In the genomic region with DNA sequence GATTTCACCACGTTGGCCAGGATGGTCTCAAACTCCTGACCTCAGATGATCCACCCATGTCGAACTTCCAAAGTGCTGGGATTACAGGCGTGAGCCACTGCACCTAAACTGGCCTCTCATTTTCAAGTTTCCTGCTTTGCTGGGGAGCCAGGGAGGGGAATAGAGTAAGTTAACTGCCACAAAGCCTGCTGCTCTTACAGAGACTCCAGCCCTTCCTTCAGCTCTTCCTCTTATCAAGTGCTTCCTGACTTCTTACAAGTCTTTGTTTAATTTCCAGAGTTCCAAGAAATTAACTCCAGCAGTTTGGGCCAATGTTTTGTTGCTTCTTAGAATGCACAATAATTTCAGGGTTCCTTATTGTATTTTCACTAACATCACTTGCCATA, we compare ENCODE assay signal across 21 cellular contexts. TPM values are rescaled to one million over a fixed set of nuclear protein-coding genes. Genes with fewer than 3 reads are reported as not detected.
DNase-seq lines count a peak whose midpoint lies in the region; ATAC-seq, FAIRE-seq and TF ChIP-seq lines count a peak whose summit lies in the region.
"Had no signal": no experiment of that assay in that cellular context is flagged by ENCODE, and none has a peak within 500 bp of the region (broad histone marks: within the 10 kb centered on the region; RNA-seq: fewer than 3 reads in every experiment).

No MANE protein-coding gene starts in this region.

- ATAC-seq in HG02981 (IDR thresholded peaks at IDR 0.05; ENCODE audit: unreplicated experiment) = no peak
- ATAC-seq: Panc1 had no signal

- POLR2A ChIA-PET in CD8-positive, alpha-beta memory T cell (lab: Charles Lee) = no interaction called here
- POLR2A ChIA-PET in activated CD4-positive, alpha-beta memory T cell treated with anti-CD3 and anti-CD28 coated beads for 36 hours (lab: Charles Lee) = no interaction called here
- POLR2A ChIA-PET in endothelial cell of umbilical vein (lab: Charles Lee) = no interaction called here

- peak overlapping the region; percentile 79 for H3K27ac Mint-ChIP-seq in activated CD4-positive, alpha-beta T cell treated with anti-CD3 and anti-CD28 coated beads, Interleukin-2, amount 10 ng/mL, durations not matched to agents 24 days and 14 days
- peak overlapping the region; percentile 78 to 98 (median 92) for H3K27ac Mint-ChIP-seq in CD8-positive, alpha-beta memory T cell
- peak overlapping the region; percentile 72 for H3K27ac Mint-ChIP-seq in activated CD4-positive, alpha-beta memory T cell treated with anti-CD3 and anti-CD28 coated beads for 36 hours

- intact Hi-C loops in activated CD4-positive, alpha-beta T cell treated with anti-CD3 and anti-CD28 coated beads, Interleukin-2, amount 10 ng/mL, durations not matched to agents 24 days and 14 days (cut with micrococcal nuclease) = no loop called here
- intact Hi-C loops in activated CD4-positive, alpha-beta memory T cell treated with anti-CD3 and anti-CD28 coated beads for 36 hours (cut with micrococcal nuclease) = no loop called here
- intact Hi-C loops in endothelial cell of umbilical vein (cut with micrococcal nuclease) = no loop called here

- no peaks in the 10 kb centered on the region for H3K36me3 ChIP-seq in CD8-positive, alpha-beta memory T cell (ENCODE audit: insufficient read depth, low read length)
- no peaks in the 10 kb centered on the region for H3K36me3 ChIP-seq in endothelial cell of umbilical vein (ENCODE audit: control insufficient read depth in 2 of 2, extremely low read depth in 1 of 2, insufficient read depth in 2 of 2, low read length in 2 of 2)

- H3K27ac ChIP-seq in CD8-positive, alpha-beta memory T cell (ENCODE audit: low read depth, low read length) = peak overlapping the region; percentile 13
- no peak overlapping the region for H3K27ac ChIP-seq in endothelial cell of umbilical vein (ENCODE audit: insufficient read depth, low read depth, low read length)
- H3K27ac ChIP-seq: C4-2B, HL-60 had no signal

- no TSS peak for BruUV-seq in endothelial cell of umbilical vein (replicated peaks; lab: Mats Ljungman, UMichigan)

- no peaks in the 10 kb centered on the region for H4K20me1 ChIP-seq in endothelial cell of umbilical vein (replicated peaks; ENCODE audit: control insufficient read depth, extremely low read depth, insufficient read depth, low read length)

- no peaks in the 10 kb centered on the region for H3K27me3 Mint-ChIP-seq in activated CD4-positive, alpha-beta T cell treated with anti-CD3 and anti-CD28 coated beads, Interleukin-2, amount 10 ng/mL, durations not matched to agents 24 days and 14 days
- H3K27me3 Mint-ChIP-seq in CD8-positive, alpha-beta memory T cell = no peaks in the 10 kb centered on the region
- H3K27me3 Mint-ChIP-seq in activated CD4-positive, alpha-beta memory T cell treated with anti-CD3 and anti-CD28 coated beads for 36 hours = no peaks in the 10 kb centered on the region
- H3K27me3 Mint-ChIP-seq: type B pancreatic cell had no signal

- TF ChIP-seq CTCF in endothelial cell of umbilical vein (IDR thresholded peaks at IDR 0.05; ENCODE audit: extremely low read depth in 1 of 2, insufficient read depth in 1 of 2, low read depth in 1 of 2, low read length in 2 of 2) = no peak

- no peak overlapping the region for H3K4me3 ChIP-seq in CD8-positive, alpha-beta memory T cell (ENCODE audit: low read length)
- no peak overlapping the region for H3K4me3 ChIP-seq in endothelial cell of umbilical vein (replicated peaks in 1 of 3; ENCODE audit: insufficient read depth in 1 of 3, low read depth in 1 of 3, low read length in 3 of 3)

- no peak overlapping the region for H3K9ac ChIP-seq in endothelial cell of umbilical vein (replicated peaks; ENCODE audit: extremely low read depth, insufficient read depth, low read length)

- TF ChIP-seq POLR2A in endothelial cell of umbilical vein (IDR thresholded peaks at IDR 0.05; ENCODE audit: low read depth, low read length) = no peak

- H3K4me1 ChIP-seq in CD8-positive, alpha-beta memory T cell (ENCODE audit: insufficient read depth, low read length) = peaks cover 54% of the 10 kb centered on the region
- peaks cover 16% of the 10 kb centered on the region for H3K4me1 ChIP-seq in endothelial cell of umbilical vein (ENCODE audit: control insufficient read depth, extremely low read depth, insufficient read depth, low read length)

- CTCF ChIA-PET in CD8-positive, alpha-beta memory T cell (lab: Charles Lee) = interaction anchor here (0.7 to 1.1 kb wide), 2 partner anchors 18 to 20 kb away, joined by 3 read pairs; no protein-coding TSS in a partner anchor
- CTCF ChIA-PET in activated CD4-positive, alpha-beta memory T cell treated with anti-CD3 and anti-CD28 coated beads for 36 hours (lab: Charles Lee) = interaction anchor here (1.3 kb wide), 1 partner anchor 20 kb away, joined by 8 read pairs; no protein-coding TSS in a partner anchor
- CTCF ChIA-PET in endothelial cell of umbilical vein (lab: Charles Lee) = interaction anchor here (1.1 kb wide), 1 partner anchor 15 kb away, joined by 3 read pairs; no protein-coding TSS in a partner anchor

- H3K9me3 Mint-ChIP-seq in activated CD4-positive, alpha-beta T cell treated with anti-CD3 and anti-CD28 coated beads, Interleukin-2, amount 10 ng/mL, durations not matched to agents 24 days and 14 days = peaks cover 22% of the 10 kb centered on the region
- H3K9me3 Mint-ChIP-seq in CD8-positive, alpha-beta memory T cell = peaks cover 0 to 47% (median 25%) of the 10 kb centered on the region in 5 donors
- H3K9me3 Mint-ChIP-seq in activated CD4-positive, alpha-beta memory T cell treated with anti-CD3 and anti-CD28 coated beads for 36 hours = peaks cover 17% of the 10 kb centered on the region

- H2AFZ ChIP-seq in endothelial cell of umbilical vein (ENCODE audit: low read depth, low read length) = no peak overlapping the region

- peak; percentile 49 for FAIRE-seq in endothelial cell of umbilical vein (lab: Jason Lieb, UNC)
- FAIRE-seq: GM19239 had no signal

- no peaks in the 10 kb centered on the region for H3K27me3 ChIP-seq in CD8-positive, alpha-beta memory T cell (ENCODE audit: insufficient read depth, low read length, poor library complexity, severe bottlenecking)
- peaks cover 2 to 7% of the 10 kb centered on the region in 2 experiments for H3K27me3 ChIP-seq in endothelial cell of umbilical vein (ENCODE audit: control insufficient read depth in 2 of 2, insufficient read depth in 2 of 2, low read length in 2 of 2)

- peak overlapping the region; percentile 15 for H3K4me3 Mint-ChIP-seq in activated CD4-positive, alpha-beta T cell treated with anti-CD3 and anti-CD28 coated beads, Interleukin-2, amount 10 ng/mL, durations not matched to agents 24 days and 14 days
- peak overlapping the region in 6 of 7 donors; percentile 55 to 79 (median 72) for H3K4me3 Mint-ChIP-seq in CD8-positive, alpha-beta memory T cell
- H3K4me3 Mint-ChIP-seq in activated CD4-positive, alpha-beta memory T cell treated with anti-CD3 and anti-CD28 coated beads for 36 hours = no peak overlapping the region
- H3K4me3 Mint-ChIP-seq: type B pancreatic cell had no signal

- H3K4me2 ChIP-seq in endothelial cell of umbilical vein (ENCODE audit: insufficient read depth, low read length) = peak overlapping the region; percentile 53

- dilution Hi-C loops in endothelial cell of umbilical vein (cut with MboI; ENCODE audit: extremely low pct_ligation_motif_present, low sequenced_read_pairs) = no loop called here

- H3K36me3 Mint-ChIP-seq in activated CD4-positive, alpha-beta T cell treated with anti-CD3 and anti-CD28 coated beads, Interleukin-2, amount 10 ng/mL, durations not matched to agents 24 days and 14 days (ENCODE audit: low read depth) = peaks cover 15% of the 10 kb centered on the region
- peaks cover 2 to 28% (median 11%) of the 10 kb centered on the region in 3 donors for H3K36me3 Mint-ChIP-seq in CD8-positive, alpha-beta memory T cell
- H3K36me3 Mint-ChIP-seq in activated CD4-positive, alpha-beta memory T cell treated with anti-CD3 and anti-CD28 coated beads for 36 hours = peaks cover 12% of the 10 kb centered on the region
- H3K36me3 Mint-ChIP-seq: type B pancreatic cell had no signal

- no peak for DNase-seq in activated CD4-positive, alpha-beta T cell treated with anti-CD3 and anti-CD28 coated beads, Interleukin-2, amount 10 ng/mL, durations not matched to agents 24 days and 14 days
- no peak for DNase-seq in activated CD4-positive, alpha-beta T cell treated with anti-CD3 and anti-CD28 coated beads, Interleukin-2, amount 50 U/mL, for 1 hour
- no peak for DNase-seq in CD8-positive, alpha-beta memory T cell
- no peak for DNase-seq in activated CD4-positive, alpha-beta memory T cell treated with anti-CD3 and anti-CD28 coated beads for 36 hours
- DNase-seq in endothelial cell of umbilical vein (ENCODE audit: low read depth, low spot score) (peak; percentile 37), NCI-H2029 treated with DMSO at 0.1 percent for 48 hours (lab: John Stamatoyannopoulos, UW) (no peak), NCI-H526 (lab: John Stamatoyannopoulos, UW) (no peak)
- DNase-seq: amniotic stem cell; H7; hypothalamus; Karpas-422; NCI-H1105 treated with DMSO at 0.1 percent for 48 hours; NCI-H2171 treated with DMSO at 0.1 percent for 48 hours; retina; stimulated activated CD4-positive, alpha-beta T cell treated with anti-CD3 and anti-CD28 coated beads, Interleukin-15, amount 100 ng/mL, for 24 hours had no signal

- peaks cover 6% of the 10 kb centered on the region for H3K9me3 ChIP-seq in CD8-positive, alpha-beta memory T cell (ENCODE audit: low read length)
- H3K9me3 ChIP-seq in endothelial cell of umbilical vein (replicated peaks; ENCODE audit: control insufficient read depth, insufficient read depth, low read length) = no peaks in the 10 kb centered on the region

- H3K79me2 ChIP-seq in endothelial cell of umbilical vein (ENCODE audit: control insufficient read depth, insufficient read depth, low read length) = no peaks in the 10 kb centered on the region

- H3K4me1 Mint-ChIP-seq in activated CD4-positive, alpha-beta T cell treated with anti-CD3 and anti-CD28 coated beads, Interleukin-2, amount 10 ng/mL, durations not matched to agents 24 days and 14 days = peaks cover 45% of the 10 kb centered on the region
- H3K4me1 Mint-ChIP-seq in CD8-positive, alpha-beta memory T cell = peaks cover 60 to 80% (median 61%) of the 10 kb centered on the region in 3 donors
- peaks cover 47% of the 10 kb centered on the region for H3K4me1 Mint-ChIP-seq in activated CD4-positive, alpha-beta memory T cell treated with anti-CD3 and anti-CD28 coated beads for 36 hours (ENCODE audit: low read depth)

- H3K9me1 ChIP-seq in endothelial cell of umbilical vein (replicated peaks; ENCODE audit: control insufficient read depth, extremely low read depth, insufficient read depth, low read length) = no peaks in the 10 kb centered on the region

RNA-seq across cellular contexts. Expression of a gene that starts 24.3 kb away (rescaled TPM):
- 115 and 124 TPM in 2 replicates for total RNA-seq in activated CD4-positive, alpha-beta T cell treated with anti-CD3 and anti-CD28 coated beads, Interleukin-2, amount 10 ng/mL, durations not matched to agents 24 days and 14 days
- 10 to 100 TPM; 65.8 to 68.8 TPM for total RNA-seq in CD8-positive, alpha-beta memory T cell
- polyA plus RNA-seq in CD8-positive, alpha-beta memory T cell = 70.7 TPM
- total RNA-seq in activated CD4-positive, alpha-beta memory T cell treated with anti-CD3 and anti-CD28 coated beads for 36 hours = 10 to 100 TPM; 50.7 to 52.9 TPM
- total RNA-seq in endothelial cell of umbilical vein = 42.3 and 47.4 TPM in 2 replicates
- 31.6 and 45.6 TPM in 2 replicates for polyA plus RNA-seq in endothelial cell of umbilical vein
- 52.3 and 57.1 TPM in 2 replicates for polyA plus RNA-seq in endothelial cell of umbilical vein (2011; cell fraction: cytosol; rRNA removed)
- 21.3 and 25.7 TPM in 2 replicates for polyA plus RNA-seq in endothelial cell of umbilical vein (2011; cell fraction: nucleus; rRNA removed)
- 57.7 and 58.4 TPM in 2 replicates for polyA plus RNA-seq in endothelial cell of umbilical vein (2012)
- 12.1 and 18.9 TPM in 2 replicates for polyA minus RNA-seq in endothelial cell of umbilical vein
- 13.7 TPM for polyA minus RNA-seq in endothelial cell of umbilical vein (2011; cell fraction: cytosol; rRNA and poly(A)+ RNA removed)
- polyA minus RNA-seq in endothelial cell of umbilical vein (2011; cell fraction: nucleus; rRNA and poly(A)+ RNA removed) = 13.8 and 13.9 TPM in 2 replicates
